ENCODE assay signal across 13 cellular contexts in genomic region chr13:73657821-73658540, GRCh38.
DNase-seq lines count a peak whose midpoint lies in the region; ATAC-seq, FAIRE-seq and TF ChIP-seq lines count a peak whose summit lies in the region.
"Had no signal": no experiment of that assay in that cellular context is flagged by ENCODE, and none has a peak within 500 bp of the region (broad histone marks: within the 10 kb centered on the region; RNA-seq: fewer than 3 reads in every experiment).

No MANE protein-coding gene starts in this region.

- no peak for TF ChIP-seq CTCF in dorsolateral prefrontal cortex (IDR thresholded peaks at IDR 0.05 in 54 of 56, conservative IDR thresholded peaks at IDR 0.05 in 2 of 56; ENCODE audit: low read depth in 1 of 56, partially characterized antibody in 56 of 56)
- no peak for TF ChIP-seq CTCF in thoracic aorta (IDR thresholded peaks at IDR 0.05)
- TF ChIP-seq CTCF in HepG2 (CRISPR knock-in tag; IDR thresholded peaks at IDR 0.05) = no peak

- H4K20me1 ChIP-seq in HepG2 (ENCODE audit: insufficient read depth, low read length) = no peaks in the 10 kb centered on the region

- no TSS peak for BruUV-seq in HepG2 (replicated peaks; lab: Mats Ljungman, UMichigan)

- H3K36me3 ChIP-seq in thoracic aorta (no peaks in the 10 kb centered on the region), HepG2 (replicated peaks in 1 of 2; ENCODE audit: control insufficient read depth in 1 of 2, insufficient read depth in 2 of 2, low read length in 2 of 2) (no peaks in the 10 kb centered on the region)
- H3K36me3 ChIP-seq: HAP-1, stomach had no signal

- H3K4me1 ChIP-seq in thoracic aorta (ENCODE audit: control insufficient read depth in 1 of 2, low read depth in 2 of 2) (peaks cover 0 to 10% of the 10 kb centered on the region in 2 donors), HepG2 (ENCODE audit: insufficient read depth, low read length) (peaks cover 8% of the 10 kb centered on the region; the same call in 1 of the 2 replicates)
- H3K4me1 ChIP-seq: HAP-1, stomach had no signal

- in situ Hi-C loops in HepG2 (cut with HindIII; ENCODE audit: extremely low pct_ligation_motif_present, low pct_unique_long_range_greater_than_20kb) = no loop called here

- ATAC-seq in left colon (peak; percentile 2), thoracic aorta (ENCODE audit: insufficient number of reproducible peaks, low FRiP score, low read depth) (peak; percentile 88), HG03139 (IDR thresholded peaks at IDR 0.05; ENCODE audit: unreplicated experiment) (no peak), HepG2 (no peak)

- WGBS in HepG2 (ENCODE audit: low lambda C conversion rate) = 19% methylated on average over 6 of the region's 6 CpGs

- H3K27me3 ChIP-seq in dorsolateral prefrontal cortex (peaks cover 0 to 4% (median 0%) of the 10 kb centered on the region in 45 donors), thoracic aorta (replicated peaks; ENCODE audit: insufficient read depth) (no peaks in the 10 kb centered on the region), HepG2 (ENCODE audit: control insufficient read depth in 1 of 2, insufficient read depth in 2 of 2, low read length in 2 of 2) (peaks cover 0 to 5% of the 10 kb centered on the region in 2 experiments; a peak in 1 of 5 replicates)
- H3K27me3 ChIP-seq: stomach had no signal

- CTCF ChIA-PET in HepG2 (lab: Yijun Ruan, JAX; ENCODE audit: low intra/inter-chr PET ratio, low total read pairs) = no interaction called here

- FAIRE-seq in HepG2 (lab: Jason Lieb, UNC) = no peak

- POLR2A ChIA-PET in HepG2 (lab: Yijun Ruan, JAX) = no interaction called here

- no peak for TF ChIP-seq RAD21 in HepG2 (CRISPR knock-in tag; IDR thresholded peaks at IDR 0.05)

- H3K79me2 ChIP-seq in HepG2 (ENCODE audit: insufficient read depth, low read length) = no peaks in the 10 kb centered on the region

- H3K4me3 ChIP-seq in dorsolateral prefrontal cortex (no peak overlapping the region), thoracic aorta (no peak overlapping the region), HepG2 (replicated peaks in 1 of 3; ENCODE audit: insufficient read depth in 1 of 3, low read depth in 2 of 3, low read length in 3 of 3) (no peak overlapping the region)
- H3K4me3 ChIP-seq: HAP-1, stomach had no signal

- intact Hi-C loops in dorsolateral prefrontal cortex (cut with DNase I) (no loop called here), left colon (cut with DNase I, micrococcal nuclease) (no loop called here), HepG2 (cut with micrococcal nuclease; ENCODE audit: unreplicated experiment) (no loop called here)

- H3K9ac ChIP-seq in HepG2 (ENCODE audit: insufficient read depth, low read depth, low read length) = no peak overlapping the region

- peak; percentile 30 for DNase-seq in NCI-H2171 (lab: John Stamatoyannopoulos, UW)
- DNase-seq in dorsolateral prefrontal cortex = peak in 9 of 10 donors; percentile 45 to 74 (median 59)
- no peak for DNase-seq in left colon
- peak; percentile 30 for DNase-seq in thoracic aorta (ENCODE audit: low spot score)
- DNase-seq in NK-92 treated with Interleukin-12 subunit alpha and Interleukin-12 subunit beta, amount 100 ng/mL, for 24 hours (lab: John Stamatoyannopoulos, UW) = no peak
- DNase-seq in HepG2 (ENCODE audit: low spot score) = no peak
- DNase-seq in NCI-H2029 (lab: John Stamatoyannopoulos, UW) = no peak
- DNase-seq: COR-L47; stimulated activated CD4-positive, alpha-beta T cell treated with anti-CD3 and anti-CD28 coated beads, Interleukin-4, amount 100 ng/mL, for 4 hours; stomach had no signal

- no peak overlapping the region for H2AFZ ChIP-seq in HepG2 (ENCODE audit: low read length)

- H3K9me3 ChIP-seq in thoracic aorta = no peaks in the 10 kb centered on the region
- no peaks in the 10 kb centered on the region for H3K9me3 ChIP-seq in HepG2 (ENCODE audit: low read length)
- H3K9me3 ChIP-seq: HAP-1, stomach had no signal

- no peak for TF ChIP-seq POLR2A in HepG2 (IDR thresholded peaks at IDR 0.05; ENCODE audit: insufficient read depth in 1 of 2, low read depth in 2 of 2, low read length in 2 of 2)

- H3K27ac ChIP-seq in dorsolateral prefrontal cortex = peak overlapping the region in 6 of 59 donors; percentile 10 to 34 (median 17)
- H3K27ac ChIP-seq in thoracic aorta = peak overlapping the region in 1 of 2 donors; percentile 32
- H3K27ac ChIP-seq in HepG2 (ENCODE audit: extremely low read length, insufficient read depth, low read length) = no peak overlapping the region
- H3K27ac ChIP-seq: RWPE1, stomach had no signal

- TF ChIP-seq EP300 in HepG2 (IDR thresholded peaks at IDR 0.05; ENCODE audit: low read depth in 2 of 2, low read length in 2 of 2) = no peak
- no peak for TF ChIP-seq EP300 in HepG2 (CRISPR knock-in tag; IDR thresholded peaks at IDR 0.05; ENCODE audit: borderline replicate concordance)

- H3K4me2 ChIP-seq in HepG2 (ENCODE audit: low read depth, low read length) = no peak overlapping the region

TF ChIP-seq in HepG2, 621 proteins besides CTCF, POLR2A, EP300 and RAD21:
- TF ChIP-seq KDM5A (IDR thresholded peaks at IDR 0.05; ENCODE audit: borderline replicate concordance, low read length) (no peak), FOXO1 (CRISPR knock-in tag; IDR thresholded peaks at IDR 0.05) (no peak), FOXK1 (CRISPR knock-in tag; IDR thresholded peaks at IDR 0.05; ENCODE audit: borderline replicate concordance, low read depth) (no peak), SNRNP70 (IDR thresholded peaks at IDR 0.05; ENCODE audit: low read depth, low read length) (no peak), KLF11 (CRISPR knock-in tag; IDR thresholded peaks at IDR 0.05) (no peak), GABPB1 (CRISPR knock-in tag; IDR thresholded peaks at IDR 0.05) (no peak), ZSCAN25 (CRISPR knock-in tag; IDR thresholded peaks at IDR 0.05) (no peak), KMT2B (CRISPR knock-in tag; IDR thresholded peaks at IDR 0.05) (no peak), NFKBIZ (CRISPR knock-in tag; IDR thresholded peaks at IDR 0.05) (no peak), ZNF496 (CRISPR knock-in tag; IDR thresholded peaks at IDR 0.05; ENCODE audit: insufficient replicate concordance) (no peak)
- TF ChIP-seq, protein P1, sequence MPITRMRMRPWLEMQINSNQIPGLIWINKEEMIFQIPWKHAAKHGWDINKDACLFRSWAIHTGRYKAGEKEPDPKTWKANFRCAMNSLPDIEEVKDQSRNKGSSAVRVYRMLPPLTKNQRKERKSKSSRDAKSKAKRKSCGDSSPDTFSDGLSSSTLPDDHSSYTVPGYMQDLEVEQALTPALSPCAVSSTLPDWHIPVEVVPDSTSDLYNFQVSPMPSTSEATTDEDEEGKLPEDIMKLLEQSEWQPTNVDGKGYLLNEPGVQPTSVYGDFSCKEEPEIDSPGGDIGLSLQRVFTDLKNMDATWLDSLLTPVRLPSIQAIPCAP (CRISPR knock-in tag; IDR thresholded peaks at IDR 0.05; ENCODE audit: low read depth) = no peak

Comparison
In these comparisons a context has a peak if more than half of its experiments do, and no peak if none do; other contexts are left out.
1. DNase-seq: peak in NCI-H2171 (single experiment), dorsolateral prefrontal cortex (9 of 10) and thoracic aorta (single experiment); none in left colon (0 of 2), NK-92 treated with Interleukin-12 subunit alpha and Interleukin-12 subunit beta, amount 100 ng/mL, for 24 hours (single experiment), HepG2 (single experiment) and NCI-H2029 (single experiment).
2. ATAC-seq: peak in left colon (single experiment) and thoracic aorta (single experiment); none in HG03139 (single experiment) and HepG2 (single experiment).